10 cellular contexts compared by ENCODE assay signal in genomic region chr16:13873835-13874438, GRCh38. TPM values are rescaled to one million over a fixed set of nuclear protein-coding genes. Genes with fewer than 3 reads are reported as not detected.
DNase-seq lines count a peak whose midpoint lies in the region; ATAC-seq, FAIRE-seq and TF ChIP-seq lines count a peak whose summit lies in the region.
"Had no signal": no experiment of that assay in that cellular context is flagged by ENCODE, and none has a peak within 500 bp of the region (broad histone marks: within the 10 kb centered on the region; RNA-seq: fewer than 3 reads in every experiment).

No MANE protein-coding gene starts in this region.

- H3K36me3 Mint-ChIP-seq in activated T-cell treated with anti-CD3 and anti-CD28 coated beads, Interleukin-2, amount 50 U/mL, for 72 hours (ENCODE audit: insufficient read depth in 2 of 2) = no peaks in the 10 kb centered on the region
- H3K36me3 Mint-ChIP-seq: naive B cell had no signal

- H3K27ac ChIP-seq in MM.1S (ENCODE audit: low read length) (no peak overlapping the region), mesendoderm (ENCODE audit: low read depth, low read length) (no peak overlapping the region), small intestine (ENCODE audit: low read depth in 1 of 2, low read length in 1 of 2) (no peak overlapping the region)

- H3K56ac ChIP-seq in mesendoderm (ENCODE audit: low read length) = no peak overlapping the region

- H2AFZ ChIP-seq in MM.1S (ENCODE audit: low read length) = no peak overlapping the region

- no peak overlapping the region for H4K8ac ChIP-seq in mesendoderm (ENCODE audit: low read depth, low read length)

- in situ Hi-C loops in astrocyte of the cerebellum (cut with HindIII; ENCODE audit: low sequenced_read_pairs) = no loop called here

- no peak overlapping the region for H3K4me3 ChIP-seq in MM.1S (ENCODE audit: low read length)
- H3K4me3 ChIP-seq in astrocyte of the cerebellum (ENCODE audit: low read depth, low read length) = no peak overlapping the region
- no peak overlapping the region for H3K4me3 ChIP-seq in mesendoderm (ENCODE audit: low read length)
- H3K4me3 ChIP-seq in small intestine (ENCODE audit: low read depth in 1 of 2, low read length in 2 of 2) = no peak overlapping the region

- H3K36me3 ChIP-seq in MM.1S (replicated peaks; ENCODE audit: insufficient read depth, low read length) (no peaks in the 10 kb centered on the region), mesendoderm (ENCODE audit: control insufficient read depth, insufficient read depth, low read length) (no peaks in the 10 kb centered on the region), small intestine (ENCODE audit: control insufficient read depth in 2 of 2, insufficient read depth in 2 of 2, low read length in 2 of 2) (no peaks in the 10 kb centered on the region)

- H3K9me3 Mint-ChIP-seq in activated T-cell treated with anti-CD3 and anti-CD28 coated beads, Interleukin-2, amount 50 U/mL, for 72 hours = no peaks in the 10 kb centered on the region

- no peak for ATAC-seq in activated T-cell treated with anti-CD3 and anti-CD28 coated beads, Interleukin-2, amount 50 U/mL, for 72 hours (replicated peaks in 1 of 2)
- no peak for ATAC-seq in left cardiac atrium

- H3K79me1 ChIP-seq in mesendoderm (ENCODE audit: low read length) = no peaks in the 10 kb centered on the region

- no peak overlapping the region for H2BK15ac ChIP-seq in mesendoderm (replicated peaks; ENCODE audit: low read depth)

- no peak overlapping the region for H4K5ac ChIP-seq in mesendoderm (ENCODE audit: low read length)

- TF ChIP-seq CTCF in MM.1S (IDR thresholded peaks at IDR 0.05; ENCODE audit: low read length) (peak; percentile 60), astrocyte of the cerebellum (IDR thresholded peaks at IDR 0.05; ENCODE audit: low read depth, low read length, missing control alignments) (peak; percentile 55)

- H3K4me2 ChIP-seq in MM.1S (ENCODE audit: low read depth, low read length) = no peak overlapping the region
- no peak overlapping the region for H3K4me2 ChIP-seq in mesendoderm (ENCODE audit: low read length)

- H3K18ac ChIP-seq in mesendoderm (ENCODE audit: low read length) = no peak overlapping the region

- FAIRE-seq in small intestine (lab: Jason Lieb, UNC) = no peak

- H3F3A ChIP-seq in MM.1S (ENCODE audit: insufficient read depth, low read length) = no peaks in the 10 kb centered on the region

- H3K9me3 ChIP-seq in MM.1S (replicated peaks; ENCODE audit: insufficient read depth, low read length) = no peaks in the 10 kb centered on the region
- no peaks in the 10 kb centered on the region for H3K9me3 ChIP-seq in small intestine (ENCODE audit: control insufficient read depth, low read depth)

- H3K27ac Mint-ChIP-seq in activated T-cell treated with anti-CD3 and anti-CD28 coated beads, Interleukin-2, amount 50 U/mL, for 72 hours = no peak overlapping the region
- H3K27ac Mint-ChIP-seq: naive B cell had no signal

- H2AK5ac ChIP-seq in mesendoderm (ENCODE audit: low read length) = no peak overlapping the region

- H2BK5ac ChIP-seq in mesendoderm (ENCODE audit: low read length) = no peak overlapping the region

- no peaks in the 10 kb centered on the region for H3K79me2 ChIP-seq in MM.1S (ENCODE audit: low read length)
- no peaks in the 10 kb centered on the region for H3K79me2 ChIP-seq in mesendoderm (ENCODE audit: control insufficient read depth, insufficient read depth, low read length)

- H3K4ac ChIP-seq in mesendoderm (ENCODE audit: low read depth, low read length) = no peak overlapping the region

- H3K27me3 Mint-ChIP-seq in activated T-cell treated with anti-CD3 and anti-CD28 coated beads, Interleukin-2, amount 50 U/mL, for 72 hours (ENCODE audit: low read depth) = peaks cover 27% of the 10 kb centered on the region

- no peaks in the 10 kb centered on the region for H3K4me1 ChIP-seq in MM.1S (ENCODE audit: low read length)
- no peaks in the 10 kb centered on the region for H3K4me1 ChIP-seq in mesendoderm (ENCODE audit: control insufficient read depth, low read depth, low read length)
- no peaks in the 10 kb centered on the region for H3K4me1 ChIP-seq in small intestine (ENCODE audit: control insufficient read depth in 2 of 2, insufficient read depth in 1 of 2, low read depth in 1 of 2, low read length in 1 of 2)

- no peaks in the 10 kb centered on the region for H3K27me3 ChIP-seq in MM.1S (replicated peaks; ENCODE audit: insufficient read depth, low read length)
- H3K27me3 ChIP-seq in mesendoderm (ENCODE audit: insufficient read depth, low read length, poor library complexity) = peaks cover 1% of the 10 kb centered on the region
- no peaks in the 10 kb centered on the region for H3K27me3 ChIP-seq in small intestine (ENCODE audit: control insufficient read depth in 2 of 2, insufficient read depth in 2 of 2, low read length in 2 of 2)

- H3K23ac ChIP-seq in mesendoderm (ENCODE audit: low read length) = no peak overlapping the region

- DNase-seq in EL (peak; percentile 14), MM.1S (no peak), astrocyte of the cerebellum (ENCODE audit: low read depth) (peak; percentile 9), mesendoderm (peak; percentile 67), small intestine (no peak), left cardiac atrium (no peak)
- no peak for DNase-seq in activated T-cell treated with anti-CD3 and anti-CD28 coated beads, Interleukin-2, amount 50 U/mL, for 72 hours
- no peak for DNase-seq in stimulated activated CD4-positive, alpha-beta T cell treated with anti-CD3 and anti-CD28 coated beads, Interleukin-1b, Interleukin-23, amount 100 ng/mL, for 48 hours
- DNase-seq: activated naive CD4-positive, alpha-beta T cell; naive B cell had no signal

- no peak overlapping the region for H3K4me3 Mint-ChIP-seq in activated T-cell treated with anti-CD3 and anti-CD28 coated beads, Interleukin-2, amount 50 U/mL, for 72 hours
- H3K4me3 Mint-ChIP-seq: naive B cell had no signal

- no peak overlapping the region for H2BK120ac ChIP-seq in mesendoderm (ENCODE audit: low read depth, low read length)

- H3K9ac ChIP-seq in MM.1S (ENCODE audit: low read length) = no peak overlapping the region
- no peak overlapping the region for H3K9ac ChIP-seq in mesendoderm (ENCODE audit: low read length)

- no peaks in the 10 kb centered on the region for H3K9me2 ChIP-seq in MM.1S (replicated peaks; ENCODE audit: insufficient read depth, low read length)

- WGBS in mesendoderm (ENCODE audit: extremely low coverage, insufficient coverage, low lambda C conversion rate) = no CpG with 5 or more reads among the region's 5 CpGs
- 14 to 22% (median 17%) methylated on average over 5 of the region's 5 CpGs for WGBS in small intestine, 3 donors

- no peaks in the 10 kb centered on the region for H4K20me1 ChIP-seq in MM.1S (ENCODE audit: insufficient read depth, low read length)

- no peaks in the 10 kb centered on the region for H3K4me1 Mint-ChIP-seq in activated T-cell treated with anti-CD3 and anti-CD28 coated beads, Interleukin-2, amount 50 U/mL, for 72 hours (ENCODE audit: low read depth)
- H3K4me1 Mint-ChIP-seq: naive B cell had no signal

- intact Hi-C loops in left cardiac atrium (cut with DNase I) = no loop called here

RNA-seq across cellular contexts. Expression of gene ERCC4, which starts 46.0 kb away (rescaled TPM):
- 2.6 TPM for polyA plus RNA-seq in mesendoderm (2013, experiment 1 of 2)
- 2.5 TPM for polyA plus RNA-seq in mesendoderm (2013, experiment 2 of 2)
- 1 to 10 TPM in 1 of 3 donors, under 1 TPM in 2; 0.67 to 2.1 (median 0.81) TPM for polyA plus RNA-seq in small intestine
- 10 to 100 TPM; 15.4 to 17.4 TPM for total RNA-seq in activated T-cell treated with anti-CD3 and anti-CD28 coated beads, Interleukin-2, amount 50 U/mL, for 72 hours
- total RNA-seq in left cardiac atrium = 10 to 100 TPM in 1 of 2 donors, 1 to 10 TPM in 1; 6.8 to 10.1 TPM

Comparison
In these comparisons a context has a peak if more than half of its experiments do, and no peak if none do; other contexts are left out.
1. DNase-seq: peak in EL (single experiment), astrocyte of the cerebellum (single experiment) and mesendoderm (single experiment); none in MM.1S (single experiment), small intestine (single experiment), activated T-cell treated with anti-CD3 and anti-CD28 coated beads, Interleukin-2, amount 50 U/mL, for 72 hours (0 of 2), stimulated activated CD4-positive, alpha-beta T cell treated with anti-CD3 and anti-CD28 coated beads, Interleukin-1b, Interleukin-23, amount 100 ng/mL, for 48 hours (single experiment) and left cardiac atrium (single experiment).